1 cellular context compared by ENCODE assay signal in genomic region chr6:32179746-32180405, GRCh38.
TF ChIP-seq lines count a peak whose summit lies in the region.

No MANE protein-coding gene starts in this region.

TF ChIP-seq in K562, 482 proteins besides CTCF, POLR2A, EP300 and RAD21:
- TF ChIP-seq RBFOX2 (IDR thresholded peaks at IDR 0.05; ENCODE audit: low read depth, low read length) (0 out of 2 replicates have a peak, but pooled peaks have one; percentile 21), NEUROD1 (IDR thresholded peaks at IDR 0.05; ENCODE audit: borderline replicate concordance, low read depth, low read length, partially characterized antibody) (no peak)
